In the genomic region with DNA sequence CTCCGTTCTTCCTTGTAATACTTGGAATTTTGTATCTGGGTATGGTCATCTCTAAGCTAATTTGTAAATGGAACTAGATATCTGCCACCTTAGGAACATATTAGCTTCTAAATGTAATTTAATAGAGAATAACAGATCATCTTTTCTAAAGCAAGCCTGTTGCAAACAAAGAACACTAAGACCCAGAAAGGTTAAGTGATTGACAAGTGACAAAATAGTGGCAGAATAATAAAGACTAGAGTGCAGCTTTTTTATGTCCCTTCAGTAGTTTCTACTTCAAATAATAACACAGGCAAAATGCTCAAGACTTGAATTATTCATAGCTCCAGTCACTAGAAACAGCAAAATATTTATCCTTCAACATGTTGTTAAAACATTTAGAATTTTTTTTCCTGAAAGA, we compare ENCODE assay signal across 26 cellular contexts.
"Had no signal": no experiment of that assay in that cellular context is flagged by ENCODE, and none has a peak within 500 bp of the region (broad histone marks: within the 10 kb centered on the region; RNA-seq: fewer than 3 reads in every experiment).

No MANE protein-coding gene starts in this region.

- H3K4me3 ChIP-seq: MG63 had no signal

- H3K9me3 ChIP-seq: MG63 had no signal

- DNase-seq: Kasumi-1, MG63, MM.1S, MV-4-11, NCI-H1048, NCI-H1092, NCI-H1105, NCI-H1417 treated with DMSO at 0.1 percent for 48 hours, NCI-H1436, NCI-H1436 treated with DMSO at 0.1 percent for 48 hours, NCI-H146, NCI-H1694, NCI-H187, NCI-H187 treated with DMSO at 0.1 percent for 48 hours, NCI-H2029, NCI-H2029 treated with DMSO at 0.1 percent for 48 hours, NCI-H2107, NCI-H2171, NCI-H2171 treated with DMSO at 0.1 percent for 48 hours, NCI-H2227 treated with DMSO at 0.1 percent for 48 hours, NCI-H226, NCI-H345, NCI-H446, NCI-H446 treated with DMSO at 0.1 percent for 48 hours, NCI-H510A, NCI-H510A treated with DMSO at 0.1 percent for 48 hours had no signal

- H3K27me3 ChIP-seq: MG63 had no signal
